In the genomic region with DNA sequence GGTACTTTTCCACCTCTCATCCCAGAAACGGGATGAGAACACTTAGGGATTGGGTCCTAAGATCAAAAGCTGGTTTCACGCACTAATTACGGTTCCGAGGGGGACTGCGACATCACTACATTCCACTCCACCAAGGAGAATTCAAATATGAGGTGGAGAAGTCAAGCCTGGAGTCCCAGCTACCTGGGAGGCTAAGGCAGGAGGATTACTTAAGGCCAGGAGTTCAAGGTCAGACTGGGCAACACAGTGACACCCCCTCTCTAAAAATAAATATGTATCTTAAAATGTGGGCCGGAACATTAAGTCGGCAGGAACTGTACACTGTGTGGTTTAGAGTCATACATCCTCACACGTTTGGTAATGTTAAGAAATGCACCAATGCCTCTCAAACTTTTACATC, we compare ENCODE assay signal across 1 cellular context.
TF ChIP-seq lines count a peak whose summit lies in the region.

No MANE protein-coding gene starts in this region.

TF ChIP-seq in K562, 482 proteins besides CTCF, POLR2A, EP300 and RAD21:
- TF ChIP-seq, protein P1, sequence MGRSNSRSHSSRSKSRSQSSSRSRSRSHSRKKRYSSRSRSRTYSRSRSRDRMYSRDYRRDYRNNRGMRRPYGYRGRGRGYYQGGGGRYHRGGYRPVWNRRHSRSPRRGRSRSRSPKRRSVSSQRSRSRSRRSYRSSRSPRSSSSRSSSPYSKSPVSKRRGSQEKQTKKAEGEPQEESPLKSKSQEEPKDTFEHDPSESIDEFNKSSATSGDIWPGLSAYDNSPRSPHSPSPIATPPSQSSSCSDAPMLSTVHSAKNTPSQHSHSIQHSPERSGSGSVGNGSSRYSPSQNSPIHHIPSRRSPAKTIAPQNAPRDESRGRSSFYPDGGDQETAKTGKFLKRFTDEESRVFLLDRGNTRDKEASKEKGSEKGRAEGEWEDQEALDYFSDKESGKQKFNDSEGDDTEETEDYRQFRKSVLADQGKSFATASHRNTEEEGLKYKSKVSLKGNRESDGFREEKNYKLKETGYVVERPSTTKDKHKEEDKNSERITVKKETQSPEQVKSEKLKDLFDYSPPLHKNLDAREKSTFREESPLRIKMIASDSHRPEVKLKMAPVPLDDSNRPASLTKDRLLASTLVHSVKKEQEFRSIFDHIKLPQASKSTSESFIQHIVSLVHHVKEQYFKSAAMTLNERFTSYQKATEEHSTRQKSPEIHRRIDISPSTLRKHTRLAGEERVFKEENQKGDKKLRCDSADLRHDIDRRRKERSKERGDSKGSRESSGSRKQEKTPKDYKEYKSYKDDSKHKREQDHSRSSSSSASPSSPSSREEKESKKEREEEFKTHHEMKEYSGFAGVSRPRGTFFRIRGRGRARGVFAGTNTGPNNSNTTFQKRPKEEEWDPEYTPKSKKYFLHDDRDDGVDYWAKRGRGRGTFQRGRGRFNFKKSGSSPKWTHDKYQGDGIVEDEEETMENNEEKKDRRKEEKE (IDR thresholded peaks at IDR 0.05; ENCODE audit: borderline replicate concordance in 1 of 2, control insufficient read depth in 1 of 2, low read depth in 2 of 2, low read length in 1 of 2): no peak
- no peak for TF ChIP-seq TAF9B (IDR thresholded peaks at IDR 0.05; ENCODE audit: partially characterized antibody)
- TF ChIP-seq OTX1 (CRISPR knock-in tag; IDR thresholded peaks at IDR 0.05): no peak
- TF ChIP-seq, protein P2, sequence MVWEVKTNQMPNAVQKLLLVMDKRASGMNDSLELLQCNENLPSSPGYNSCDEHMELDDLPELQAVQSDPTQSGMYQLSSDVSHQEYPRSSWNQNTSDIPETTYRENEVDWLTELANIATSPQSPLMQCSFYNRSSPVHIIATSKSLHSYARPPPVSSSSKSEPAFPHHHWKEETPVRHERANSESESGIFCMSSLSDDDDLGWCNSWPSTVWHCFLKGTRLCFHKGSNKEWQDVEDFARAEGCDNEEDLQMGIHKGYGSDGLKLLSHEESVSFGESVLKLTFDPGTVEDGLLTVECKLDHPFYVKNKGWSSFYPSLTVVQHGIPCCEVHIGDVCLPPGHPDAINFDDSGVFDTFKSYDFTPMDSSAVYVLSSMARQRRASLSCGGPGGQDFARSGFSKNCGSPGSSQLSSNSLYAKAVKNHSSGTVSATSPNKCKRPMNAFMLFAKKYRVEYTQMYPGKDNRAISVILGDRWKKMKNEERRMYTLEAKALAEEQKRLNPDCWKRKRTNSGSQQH (CRISPR knock-in tag; IDR thresholded peaks at IDR 0.05): no peak
- TF ChIP-seq TBP (optimal IDR thresholded peaks at IDR 0.05; ENCODE audit: low read depth, low read length): no peak
- TF ChIP-seq NFIC (IDR thresholded peaks at IDR 0.05): no peak
- no peak for TF ChIP-seq ZC3H4 (CRISPR knock-in tag; IDR thresholded peaks at IDR 0.05; ENCODE audit: borderline replicate concordance)
- no peak for TF ChIP-seq KLF10 (CRISPR knock-in tag; IDR thresholded peaks at IDR 0.05)
- no peak for TF ChIP-seq SRSF7 (optimal IDR thresholded peaks at IDR 0.05; ENCODE audit: low read depth, low read length)
- no peak for TF ChIP-seq FOXP1 (CRISPR knock-in tag; IDR thresholded peaks at IDR 0.05)
